Comparison of ENCODE assay signal across 22 cellular contexts in the genomic region with DNA sequence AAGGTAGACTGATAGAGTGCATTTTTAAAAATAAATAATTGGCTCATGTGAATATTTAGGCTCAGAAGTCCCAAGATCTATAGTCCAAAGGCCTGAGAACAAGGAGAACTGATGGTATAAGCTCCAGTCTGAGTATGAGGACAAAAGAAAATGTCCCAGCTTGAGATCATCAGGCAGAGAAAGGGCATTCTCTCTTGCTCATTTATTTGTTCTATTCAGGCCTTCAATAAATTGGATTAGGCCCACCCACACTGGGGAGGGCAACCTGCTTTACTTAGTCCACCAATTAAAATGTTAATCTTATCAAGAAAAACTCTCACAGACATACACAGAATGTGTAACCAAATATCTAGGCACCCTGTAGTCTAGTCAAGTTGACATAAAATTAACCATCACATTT.
DNase-seq lines count a peak whose midpoint lies in the region; TF ChIP-seq lines count a peak whose summit lies in the region.
"Had no signal": no experiment of that assay in that cellular context is flagged by ENCODE, and none has a peak within 500 bp of the region (broad histone marks: within the 10 kb centered on the region; RNA-seq: fewer than 3 reads in every experiment).

No MANE protein-coding gene starts in this region.

- H3K36me3 Mint-ChIP-seq in neural progenitor cell: no peaks in the 10 kb centered on the region
- H3K36me3 Mint-ChIP-seq: CD8-positive, alpha-beta T cell had no signal

- peaks cover 71% of the 10 kb centered on the region for H3K27me3 ChIP-seq in neural progenitor cell
- H3K27me3 ChIP-seq: BLaER1 treated with 17β-estradiol and CSF1 and Interleukin-3, amounts not matched to agents 10 nM and 100 nM had no signal

- H3K4me1 ChIP-seq in neural progenitor cell: no peaks in the 10 kb centered on the region
- H3K4me1 ChIP-seq: BLaER1 treated with 17β-estradiol and CSF1 and Interleukin-3, amounts not matched to agents 10 nM and 100 nM; Caco-2 had no signal

- H4K20me1 ChIP-seq in neural progenitor cell (ENCODE audit: low read depth): no peaks in the 10 kb centered on the region
- H4K20me1 ChIP-seq: BLaER1 treated with 17β-estradiol and CSF1 and Interleukin-3, amounts not matched to agents 10 nM and 100 nM had no signal

- DNase-seq in NCI-H82 (lab: John Stamatoyannopoulos, UW) (peak; percentile 37), neural progenitor cell (ENCODE audit: low spot score) (peak; percentile 52), amygdala (lab: John Stamatoyannopoulos, UW) (no peak), occipital lobe (lab: John Stamatoyannopoulos, UW) (no peak), GM19238 (ENCODE audit: insufficient read length, low spot score) (no peak)
- DNase-seq: 8988T; AML-193; Caco-2; Calu3; CD4-positive, alpha-beta T cell; CD8-positive, alpha-beta T cell; DMS 273 treated with DMSO at 0.1 percent for 48 hours; DMS153; DMS53; DMS79; DND-41; EL; GDM1 had no signal

- no peak overlapping the region for H3K27ac ChIP-seq in neural progenitor cell
- H3K27ac ChIP-seq: BLaER1 treated with 17β-estradiol and CSF1 and Interleukin-3, amounts not matched to agents 10 nM and 100 nM; C4-2B had no signal

- peaks cover 2% of the 10 kb centered on the region for H3K27me3 Mint-ChIP-seq in neural progenitor cell (ENCODE audit: insufficient read depth, low read depth)
- H3K27me3 Mint-ChIP-seq: B cell; CD4-positive, alpha-beta T cell had no signal

- no peak overlapping the region for H3K4me3 ChIP-seq in neural progenitor cell
- H3K4me3 ChIP-seq: BLaER1 treated with 17β-estradiol and CSF1 and Interleukin-3, amounts not matched to agents 10 nM and 100 nM; GM12878 had no signal

- no peaks in the 10 kb centered on the region for H3F3A ChIP-seq in neural progenitor cell (ENCODE audit: low read depth)

- H3K9me3 ChIP-seq in neural progenitor cell (ENCODE audit: low read depth): no peaks in the 10 kb centered on the region
- H3K9me3 ChIP-seq: BLaER1 treated with 17β-estradiol and CSF1 and Interleukin-3, amounts not matched to agents 10 nM and 100 nM; Caco-2 had no signal

- H3K4me3 Mint-ChIP-seq in neural progenitor cell: no peak overlapping the region
- H3K4me3 Mint-ChIP-seq: B cell; CD4-positive, alpha-beta T cell; CD8-positive, alpha-beta T cell had no signal

- H3K36me3 ChIP-seq in neural progenitor cell: no peaks in the 10 kb centered on the region
- H3K36me3 ChIP-seq: BLaER1 treated with 17β-estradiol and CSF1 and Interleukin-3, amounts not matched to agents 10 nM and 100 nM had no signal

- peaks cover 4% of the 10 kb centered on the region for H3K4me1 Mint-ChIP-seq in neural progenitor cell
- H3K4me1 Mint-ChIP-seq: B cell had no signal

- H3K4me2 ChIP-seq in neural progenitor cell: no peak overlapping the region
- H3K4me2 ChIP-seq: BLaER1 treated with 17β-estradiol and CSF1 and Interleukin-3, amounts not matched to agents 10 nM and 100 nM had no signal

- no peak overlapping the region for H2AFZ ChIP-seq in neural progenitor cell (replicated peaks)

- no peak overlapping the region for H3K27ac Mint-ChIP-seq in neural progenitor cell
- H3K27ac Mint-ChIP-seq: B cell; CD4-positive, alpha-beta T cell; CD8-positive, alpha-beta T cell had no signal

- no peaks in the 10 kb centered on the region for H3K79me2 ChIP-seq in neural progenitor cell (ENCODE audit: low read depth)

- no peak for TF ChIP-seq CTCF in neural progenitor cell (IDR thresholded peaks at IDR 0.05)

- no peaks in the 10 kb centered on the region for H3K9me3 Mint-ChIP-seq in neural progenitor cell

- no peak overlapping the region for H3K9ac ChIP-seq in neural progenitor cell
- H3K9ac ChIP-seq: BLaER1 treated with 17β-estradiol and CSF1 and Interleukin-3, amounts not matched to agents 10 nM and 100 nM had no signal

Comparison
In these comparisons a context has a peak if more than half of its experiments do, and no peak if none do; other contexts are left out.
1. DNase-seq: peak in NCI-H82 (single experiment) and neural progenitor cell (single experiment); none in amygdala (0 of 56), occipital lobe (single experiment) and GM19238 (single experiment).